1 cellular context compared by ENCODE assay signal in the genomic region with DNA sequence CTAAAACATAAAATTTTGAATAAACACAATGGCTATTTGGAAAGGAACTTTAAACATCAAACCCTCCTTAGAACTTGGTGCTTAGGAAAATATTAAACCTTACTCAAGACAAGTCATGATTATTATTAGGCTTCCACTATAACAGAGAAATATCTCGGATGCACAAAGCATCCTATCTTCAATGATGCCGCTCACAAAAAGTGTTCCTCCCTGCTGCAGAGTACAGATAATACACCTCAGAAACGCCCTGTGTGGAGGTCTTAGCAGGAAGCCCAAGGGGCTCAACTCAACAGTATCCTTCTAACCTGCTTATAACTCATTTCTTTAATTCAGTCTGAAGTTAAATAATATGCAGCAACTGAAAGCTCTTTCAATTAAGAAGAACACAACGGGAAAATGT.
A peak's percentile ranks its signal among the peaks of the same experiment; 100 is the strongest.
TF ChIP-seq lines count a peak whose summit lies in the region.

No MANE protein-coding gene starts in this region.

TF ChIP-seq in K562, 482 proteins besides CTCF, POLR2A, EP300 and RAD21 (continued from another document and continues in another):
- peak; percentile 32; the same call in 1 of the 2 replicates for TF ChIP-seq PML (IDR thresholded peaks at IDR 0.05; ENCODE audit: low read length)
- peak; percentile 30; the same call in 1 of the 2 replicates for TF ChIP-seq STAT5A (IDR thresholded peaks at IDR 0.05; ENCODE audit: borderline replicate concordance, low read length)
- no peak for TF ChIP-seq POU5F1 (IDR thresholded peaks at IDR 0.05; ENCODE audit: borderline replicate concordance, low read depth, low read length, partially characterized antibody)
- TF ChIP-seq ZBTB7A (IDR thresholded peaks at IDR 0.05; ENCODE audit: borderline replicate concordance, control insufficient read depth, low read depth, low read length) = no peak
- no peak for TF ChIP-seq ZKSCAN1 (IDR thresholded peaks at IDR 0.05; ENCODE audit: low read depth, low read length)
- peak; percentile 64 for TF ChIP-seq CBFA2T2 (conservative IDR thresholded peaks at IDR 0.05)
- no peak for TF ChIP-seq ZNF175 (CRISPR knock-in tag; IDR thresholded peaks at IDR 0.05; ENCODE audit: low read depth)
- TF ChIP-seq KLF16 (IDR thresholded peaks at IDR 0.05) = peak; percentile 33; the same call in 1 of the 2 replicates
- TF ChIP-seq CEBPB (tag; IDR thresholded peaks at IDR 0.05) = no peak
- TF ChIP-seq, protein P1, sequence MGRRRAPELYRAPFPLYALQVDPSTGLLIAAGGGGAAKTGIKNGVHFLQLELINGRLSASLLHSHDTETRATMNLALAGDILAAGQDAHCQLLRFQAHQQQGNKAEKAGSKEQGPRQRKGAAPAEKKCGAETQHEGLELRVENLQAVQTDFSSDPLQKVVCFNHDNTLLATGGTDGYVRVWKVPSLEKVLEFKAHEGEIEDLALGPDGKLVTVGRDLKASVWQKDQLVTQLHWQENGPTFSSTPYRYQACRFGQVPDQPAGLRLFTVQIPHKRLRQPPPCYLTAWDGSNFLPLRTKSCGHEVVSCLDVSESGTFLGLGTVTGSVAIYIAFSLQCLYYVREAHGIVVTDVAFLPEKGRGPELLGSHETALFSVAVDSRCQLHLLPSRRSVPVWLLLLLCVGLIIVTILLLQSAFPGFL (CRISPR knock-in tag; IDR thresholded peaks at IDR 0.05) = no peak
- TF ChIP-seq TSC22D4 (tag; IDR thresholded peaks at IDR 0.05) = no peak
- no peak for TF ChIP-seq ZNF143 (CRISPR knock-in tag; IDR thresholded peaks at IDR 0.05)
- no peak for TF ChIP-seq NFIC (IDR thresholded peaks at IDR 0.05)
- TF ChIP-seq NCOR1 (IDR thresholded peaks at IDR 0.05) = peak; percentile 71
- TF ChIP-seq ELF1 (tag; IDR thresholded peaks at IDR 0.05) = no peak
- no peak for TF ChIP-seq SMAD3 (CRISPR knock-in tag; conservative IDR thresholded peaks at IDR 0.05)
- TF ChIP-seq DPF2 (IDR thresholded peaks at IDR 0.05) = peak; percentile 83
- TF ChIP-seq RNF2 (IDR thresholded peaks at IDR 0.05) = no peak
- TF ChIP-seq SP1 (CRISPR knock-in tag; IDR thresholded peaks at IDR 0.05) = no peak
- TF ChIP-seq ZKSCAN3 (CRISPR knock-in tag; IDR thresholded peaks at IDR 0.05) = no peak
- TF ChIP-seq TCF3 (CRISPR knock-in tag; IDR thresholded peaks at IDR 0.05) = peak; percentile 73
- TF ChIP-seq TCF7 (IDR thresholded peaks at IDR 0.05; ENCODE audit: borderline replicate concordance) = 0 out of 2 replicates have a peak, but pooled peaks have one; percentile 30
- TF ChIP-seq JUND (IDR thresholded peaks at IDR 0.05; ENCODE audit: borderline replicate concordance, low read depth, low read length) = 0 out of 2 replicates have a peak, but pooled peaks have one; percentile 18
- TF ChIP-seq JUND (tag; IDR thresholded peaks at IDR 0.05; ENCODE audit: borderline replicate concordance, low read depth, low read length) = no peak
- TF ChIP-seq EGR1 (conservative IDR thresholded peaks at IDR 0.05) = no peak
- no peak for TF ChIP-seq RBM39 (optimal IDR thresholded peaks at IDR 0.05; ENCODE audit: low read depth, low read length)
- no peak for TF ChIP-seq SIN3A (IDR thresholded peaks at IDR 0.05; ENCODE audit: borderline replicate concordance in 2 of 2, control insufficient read depth in 1 of 2, low read depth in 2 of 2, low read length in 2 of 2)
- TF ChIP-seq, protein P2, sequence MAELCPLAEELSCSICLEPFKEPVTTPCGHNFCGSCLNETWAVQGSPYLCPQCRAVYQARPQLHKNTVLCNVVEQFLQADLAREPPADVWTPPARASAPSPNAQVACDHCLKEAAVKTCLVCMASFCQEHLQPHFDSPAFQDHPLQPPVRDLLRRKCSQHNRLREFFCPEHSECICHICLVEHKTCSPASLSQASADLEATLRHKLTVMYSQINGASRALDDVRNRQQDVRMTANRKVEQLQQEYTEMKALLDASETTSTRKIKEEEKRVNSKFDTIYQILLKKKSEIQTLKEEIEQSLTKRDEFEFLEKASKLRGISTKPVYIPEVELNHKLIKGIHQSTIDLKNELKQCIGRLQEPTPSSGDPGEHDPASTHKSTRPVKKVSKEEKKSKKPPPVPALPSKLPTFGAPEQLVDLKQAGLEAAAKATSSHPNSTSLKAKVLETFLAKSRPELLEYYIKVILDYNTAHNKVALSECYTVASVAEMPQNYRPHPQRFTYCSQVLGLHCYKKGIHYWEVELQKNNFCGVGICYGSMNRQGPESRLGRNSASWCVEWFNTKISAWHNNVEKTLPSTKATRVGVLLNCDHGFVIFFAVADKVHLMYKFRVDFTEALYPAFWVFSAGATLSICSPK (IDR thresholded peaks at IDR 0.05; ENCODE audit: borderline replicate concordance) = no peak
- no peak for TF ChIP-seq TEAD2 (tag; IDR thresholded peaks at IDR 0.05)
- TF ChIP-seq SP2 (IDR thresholded peaks at IDR 0.05; ENCODE audit: extremely low read depth, low read depth, low read length, poor library complexity, severe bottlenecking) = no peak
- no peak for TF ChIP-seq HNRNPK (IDR thresholded peaks at IDR 0.05; ENCODE audit: low read depth, low read length, poor library complexity, severe bottlenecking)
- peak; percentile 79 for TF ChIP-seq TAL1 (IDR thresholded peaks at IDR 0.05)
- TF ChIP-seq RBM17 (IDR thresholded peaks at IDR 0.05; ENCODE audit: borderline replicate concordance, low read depth, low read length) = no peak
- TF ChIP-seq ZNF174 (CRISPR knock-in tag; IDR thresholded peaks at IDR 0.05) = no peak
- TF ChIP-seq ZC3H8 (IDR thresholded peaks at IDR 0.05) = no peak
- TF ChIP-seq SOX6 (IDR thresholded peaks at IDR 0.05) = peak; percentile 45; the same call in 1 of the 2 replicates
- TF ChIP-seq, protein P3, sequence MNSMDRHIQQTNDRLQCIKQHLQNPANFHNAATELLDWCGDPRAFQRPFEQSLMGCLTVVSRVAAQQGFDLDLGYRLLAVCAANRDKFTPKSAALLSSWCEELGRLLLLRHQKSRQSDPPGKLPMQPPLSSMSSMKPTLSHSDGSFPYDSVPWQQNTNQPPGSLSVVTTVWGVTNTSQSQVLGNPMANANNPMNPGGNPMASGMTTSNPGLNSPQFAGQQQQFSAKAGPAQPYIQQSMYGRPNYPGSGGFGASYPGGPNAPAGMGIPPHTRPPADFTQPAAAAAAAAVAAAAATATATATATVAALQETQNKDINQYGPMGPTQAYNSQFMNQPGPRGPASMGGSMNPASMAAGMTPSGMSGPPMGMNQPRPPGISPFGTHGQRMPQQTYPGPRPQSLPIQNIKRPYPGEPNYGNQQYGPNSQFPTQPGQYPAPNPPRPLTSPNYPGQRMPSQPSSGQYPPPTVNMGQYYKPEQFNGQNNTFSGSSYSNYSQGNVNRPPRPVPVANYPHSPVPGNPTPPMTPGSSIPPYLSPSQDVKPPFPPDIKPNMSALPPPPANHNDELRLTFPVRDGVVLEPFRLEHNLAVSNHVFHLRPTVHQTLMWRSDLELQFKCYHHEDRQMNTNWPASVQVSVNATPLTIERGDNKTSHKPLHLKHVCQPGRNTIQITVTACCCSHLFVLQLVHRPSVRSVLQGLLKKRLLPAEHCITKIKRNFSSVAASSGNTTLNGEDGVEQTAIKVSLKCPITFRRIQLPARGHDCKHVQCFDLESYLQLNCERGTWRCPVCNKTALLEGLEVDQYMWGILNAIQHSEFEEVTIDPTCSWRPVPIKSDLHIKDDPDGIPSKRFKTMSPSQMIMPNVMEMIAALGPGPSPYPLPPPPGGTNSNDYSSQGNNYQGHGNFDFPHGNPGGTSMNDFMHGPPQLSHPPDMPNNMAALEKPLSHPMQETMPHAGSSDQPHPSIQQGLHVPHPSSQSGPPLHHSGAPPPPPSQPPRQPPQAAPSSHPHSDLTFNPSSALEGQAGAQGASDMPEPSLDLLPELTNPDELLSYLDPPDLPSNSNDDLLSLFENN (IDR thresholded peaks at IDR 0.05; ENCODE audit: low read depth in 2 of 2, low read length in 2 of 2) = 0 out of 4 replicates have a peak, but pooled peaks of 1 of the 2 experiments have one; percentile 15
- TF ChIP-seq, protein P4, sequence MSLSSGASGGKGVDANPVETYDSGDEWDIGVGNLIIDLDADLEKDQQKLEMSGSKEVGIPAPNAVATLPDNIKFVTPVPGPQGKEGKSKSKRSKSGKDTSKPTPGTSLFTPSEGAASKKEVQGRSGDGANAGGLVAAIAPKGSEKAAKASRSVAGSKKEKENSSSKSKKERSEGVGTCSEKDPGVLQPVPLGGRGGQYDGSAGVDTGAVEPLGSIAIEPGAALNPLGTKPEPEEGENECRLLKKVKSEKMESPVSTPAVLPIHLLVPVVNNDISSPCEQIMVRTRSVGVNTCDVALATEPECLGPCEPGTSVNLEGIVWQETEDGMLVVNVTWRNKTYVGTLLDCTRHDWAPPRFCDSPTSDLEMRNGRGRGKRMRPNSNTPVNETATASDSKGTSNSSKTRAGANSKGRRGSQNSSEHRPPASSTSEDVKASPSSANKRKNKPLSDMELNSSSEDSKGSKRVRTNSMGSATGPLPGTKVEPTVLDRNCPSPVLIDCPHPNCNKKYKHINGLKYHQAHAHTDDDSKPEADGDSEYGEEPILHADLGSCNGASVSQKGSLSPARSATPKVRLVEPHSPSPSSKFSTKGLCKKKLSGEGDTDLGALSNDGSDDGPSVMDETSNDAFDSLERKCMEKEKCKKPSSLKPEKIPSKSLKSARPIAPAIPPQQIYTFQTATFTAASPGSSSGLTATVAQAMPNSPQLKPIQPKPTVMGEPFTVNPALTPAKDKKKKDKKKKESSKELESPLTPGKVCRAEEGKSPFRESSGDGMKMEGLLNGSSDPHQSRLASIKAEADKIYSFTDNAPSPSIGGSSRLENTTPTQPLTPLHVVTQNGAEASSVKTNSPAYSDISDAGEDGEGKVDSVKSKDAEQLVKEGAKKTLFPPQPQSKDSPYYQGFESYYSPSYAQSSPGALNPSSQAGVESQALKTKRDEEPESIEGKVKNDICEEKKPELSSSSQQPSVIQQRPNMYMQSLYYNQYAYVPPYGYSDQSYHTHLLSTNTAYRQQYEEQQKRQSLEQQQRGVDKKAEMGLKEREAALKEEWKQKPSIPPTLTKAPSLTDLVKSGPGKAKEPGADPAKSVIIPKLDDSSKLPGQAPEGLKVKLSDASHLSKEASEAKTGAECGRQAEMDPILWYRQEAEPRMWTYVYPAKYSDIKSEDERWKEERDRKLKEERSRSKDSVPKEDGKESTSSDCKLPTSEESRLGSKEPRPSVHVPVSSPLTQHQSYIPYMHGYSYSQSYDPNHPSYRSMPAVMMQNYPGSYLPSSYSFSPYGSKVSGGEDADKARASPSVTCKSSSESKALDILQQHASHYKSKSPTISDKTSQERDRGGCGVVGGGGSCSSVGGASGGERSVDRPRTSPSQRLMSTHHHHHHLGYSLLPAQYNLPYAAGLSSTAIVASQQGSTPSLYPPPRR (CRISPR knock-in tag; IDR thresholded peaks at IDR 0.05; ENCODE audit: borderline replicate concordance) = no peak
- TF ChIP-seq SREBF1 (IDR thresholded peaks at IDR 0.05; ENCODE audit: borderline replicate concordance, low read depth, low read length) = no peak
- TF ChIP-seq NCOA6 (IDR thresholded peaks at IDR 0.05) = no peak
- peak; percentile 77 for TF ChIP-seq TEAD4 (IDR thresholded peaks at IDR 0.05; ENCODE audit: low read length)
- no peak for TF ChIP-seq TEAD4 (CRISPR knock-in tag; IDR thresholded peaks at IDR 0.05; ENCODE audit: borderline replicate concordance)
- TF ChIP-seq, protein P5, sequence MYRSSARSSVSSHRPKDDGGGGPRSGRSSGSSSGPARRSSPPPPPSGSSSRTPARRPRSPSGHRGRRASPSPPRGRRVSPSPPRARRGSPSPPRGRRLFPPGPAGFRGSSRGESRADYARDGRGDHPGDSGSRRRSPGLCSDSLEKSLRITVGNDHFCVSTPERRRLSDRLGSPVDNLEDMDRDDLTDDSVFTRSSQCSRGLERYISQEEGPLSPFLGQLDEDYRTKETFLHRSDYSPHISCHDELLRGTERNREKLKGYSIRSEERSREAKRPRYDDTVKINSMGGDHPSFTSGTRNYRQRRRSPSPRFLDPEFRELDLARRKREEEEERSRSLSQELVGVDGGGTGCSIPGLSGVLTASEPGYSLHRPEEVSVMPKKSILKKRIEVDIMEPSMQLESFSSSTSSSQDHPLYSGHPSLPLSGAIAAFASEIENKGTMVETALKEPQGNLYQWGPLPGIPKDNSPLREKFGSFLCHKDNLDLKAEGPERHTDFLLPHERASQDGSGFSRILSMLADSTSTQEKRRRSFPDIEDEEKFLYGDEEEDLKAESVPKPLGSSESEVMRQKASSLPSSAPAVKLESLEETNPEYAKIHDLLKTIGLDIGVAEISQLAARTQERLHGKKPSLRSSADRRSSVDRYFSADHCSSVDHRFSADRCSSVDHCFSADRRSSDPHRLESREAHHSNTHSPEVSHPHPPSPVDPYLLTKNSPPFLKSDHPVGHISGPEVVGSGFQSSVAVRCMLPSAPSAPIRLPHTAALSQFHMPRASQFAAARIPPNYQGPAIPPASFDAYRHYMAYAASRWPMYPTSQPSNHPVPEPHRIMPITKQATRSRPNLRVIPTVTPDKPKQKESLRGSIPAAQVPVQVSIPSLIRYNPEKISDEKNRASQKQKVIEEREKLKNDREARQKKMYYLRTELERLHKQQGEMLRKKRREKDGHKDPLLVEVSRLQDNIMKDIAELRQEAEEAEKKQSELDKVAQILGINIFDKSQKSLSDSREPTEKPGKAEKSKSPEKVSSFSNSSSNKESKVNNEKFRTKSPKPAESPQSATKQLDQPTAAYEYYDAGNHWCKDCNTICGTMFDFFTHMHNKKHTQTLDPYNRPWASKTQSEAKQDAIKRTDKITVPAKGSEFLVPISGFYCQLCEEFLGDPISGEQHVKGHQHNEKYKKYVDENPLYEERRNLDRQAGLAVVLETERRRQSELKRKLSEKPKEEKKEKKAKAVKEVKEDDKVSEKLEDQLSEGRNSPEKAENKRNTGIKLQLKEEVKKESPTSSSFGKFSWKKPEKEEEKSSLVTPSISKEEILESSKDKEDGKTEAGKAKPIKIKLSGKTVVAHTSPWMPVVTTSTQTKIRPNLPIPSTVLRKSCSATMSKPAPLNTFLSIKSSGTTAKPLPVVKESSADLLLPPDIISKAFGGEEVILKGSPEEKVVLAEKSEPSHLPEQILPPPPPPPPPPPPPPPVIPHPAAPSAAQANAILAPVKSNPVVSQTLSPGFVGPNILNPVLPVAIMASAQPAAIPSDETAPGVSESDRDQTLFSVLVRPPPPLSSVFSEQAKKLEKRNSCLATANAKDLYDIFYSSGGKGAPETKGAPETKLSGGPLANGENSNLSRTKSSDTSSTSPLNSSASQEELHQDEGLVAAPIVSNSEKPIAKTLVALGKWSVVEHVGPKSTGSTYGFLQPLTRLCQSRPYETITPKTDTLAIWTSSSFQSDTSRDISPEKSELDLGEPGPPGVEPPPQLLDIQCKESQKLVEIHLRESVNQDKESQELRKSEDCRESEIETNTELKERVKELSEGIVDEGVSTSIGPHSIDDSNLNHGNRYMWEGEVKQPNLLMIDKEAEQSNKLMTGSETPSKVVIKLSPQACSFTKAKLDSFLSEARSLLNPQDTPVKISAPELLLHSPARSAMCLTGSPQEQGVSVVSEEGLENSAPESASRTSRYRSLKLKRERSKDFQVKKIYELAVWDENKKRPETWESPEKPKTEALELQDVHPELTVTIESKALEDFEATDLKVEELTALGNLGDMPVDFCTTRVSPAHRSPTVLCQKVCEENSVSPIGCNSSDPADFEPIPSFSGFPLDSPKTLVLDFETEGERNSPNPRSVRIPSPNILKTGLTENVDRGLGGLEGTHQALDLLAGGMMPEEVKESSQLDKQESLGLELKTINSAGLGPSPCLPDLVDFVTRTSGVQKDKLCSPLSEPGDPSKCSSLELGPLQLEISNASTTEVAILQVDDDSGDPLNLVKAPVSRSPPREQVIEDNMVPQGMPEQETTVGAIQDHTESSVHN (IDR thresholded peaks at IDR 0.05; ENCODE audit: borderline replicate concordance in 1 of 2, low read depth in 1 of 2) = no peak
- no peak for TF ChIP-seq U2AF2 (optimal IDR thresholded peaks at IDR 0.05; ENCODE audit: low read depth, low read length)
- TF ChIP-seq SNIP1 (IDR thresholded peaks at IDR 0.05; ENCODE audit: low read depth) = no peak
- TF ChIP-seq HDAC2 (IDR thresholded peaks at IDR 0.05) = no peak; the same call in 1 of the 2 replicates
- TF ChIP-seq LARP7 (IDR thresholded peaks at IDR 0.05) = no peak
- no peak for TF ChIP-seq NRF1 (conservative IDR thresholded peaks at IDR 0.05 in 1 of 2, IDR thresholded peaks at IDR 0.05 in 1 of 2)
- TF ChIP-seq ZNF282 (CRISPR knock-in tag; IDR thresholded peaks at IDR 0.05) = no peak
- TF ChIP-seq ZNF24 (IDR thresholded peaks at IDR 0.05) = no peak
